In the genomic region with DNA sequence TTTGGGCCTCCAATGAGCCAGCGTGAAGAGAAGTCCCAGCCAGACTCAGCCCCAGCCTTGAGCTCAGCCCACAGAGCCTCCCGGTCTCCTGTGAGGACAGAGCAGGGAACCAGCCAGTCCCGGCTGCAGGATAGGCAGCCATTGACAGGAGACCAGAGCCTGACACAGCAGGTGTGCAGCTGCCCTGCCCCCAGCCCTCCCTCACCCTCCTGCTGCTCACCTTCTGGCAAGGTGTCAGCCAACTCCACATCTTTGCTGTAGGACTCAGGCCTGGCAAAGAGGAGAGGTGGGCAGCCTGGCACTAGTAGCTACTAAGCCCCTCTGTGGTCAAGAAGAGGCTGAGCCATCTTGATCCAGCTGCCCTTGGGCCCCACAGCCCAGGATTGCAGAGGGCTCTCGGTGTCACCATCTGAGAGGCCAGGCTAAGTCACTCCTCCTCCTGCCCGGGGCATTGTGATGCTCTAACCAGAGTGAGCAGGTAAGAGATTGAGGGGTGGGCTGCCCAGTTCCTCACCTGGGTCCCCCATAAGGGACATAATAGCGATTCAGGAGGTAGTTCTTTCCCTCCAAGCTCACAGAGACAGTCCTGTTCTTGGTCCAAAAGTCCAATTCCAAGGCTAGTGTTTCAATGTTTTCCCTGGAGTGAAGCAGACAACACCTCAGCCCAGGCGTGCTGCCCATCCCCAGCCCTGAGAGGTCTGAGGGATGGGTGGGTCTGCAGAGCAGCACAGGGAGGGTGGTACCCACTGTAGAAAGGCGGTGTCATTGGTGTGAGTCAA, we compare ENCODE assay signal across 29 cellular contexts. TPM values are rescaled to one million over a fixed set of nuclear protein-coding genes. Genes with fewer than 3 reads are reported as not detected.
DNase-seq lines count a peak whose midpoint lies in the region; ATAC-seq, FAIRE-seq and TF ChIP-seq lines count a peak whose summit lies in the region.
"Had no signal": no experiment of that assay in that cellular context is flagged by ENCODE, and none has a peak within 500 bp of the region (broad histone marks: within the 10 kb centered on the region; RNA-seq: fewer than 3 reads in every experiment).

No MANE protein-coding gene starts in this region.

- H3K14ac ChIP-seq in neuronal stem cell (ENCODE audit: low read length) = no peak overlapping the region

- no peaks in the 10 kb centered on the region for H3K27me3 Mint-ChIP-seq in astrocyte (ENCODE audit: low read depth, unreplicated experiment)
- H3K27me3 Mint-ChIP-seq: central memory CD8-positive, alpha-beta T cell had no signal

- H3K27ac ChIP-seq in astrocyte (ENCODE audit: low read depth, low read length) (no peak overlapping the region), neuronal stem cell (replicated peaks; ENCODE audit: low read length) (no peak overlapping the region)
- H3K27ac ChIP-seq: BLaER1, foreskin keratinocyte, HL-60, pancreas, uterus had no signal

- peaks cover 57% of the 10 kb centered on the region for H4K20me1 ChIP-seq in astrocyte (ENCODE audit: insufficient read depth, low read length)
- H4K20me1 ChIP-seq: BLaER1 had no signal

- no peak for TF ChIP-seq CTCF in astrocyte (IDR thresholded peaks at IDR 0.05; ENCODE audit: insufficient read depth, low read depth, low read length)

- WGBS in neuronal stem cell (ENCODE audit: extremely low coverage in 2 of 2, insufficient read length in 2 of 2, insufficient replicate concordance in 1 of 2), 2 donors = no CpG with 5 or more reads among the region's 8 CpGs

- no peak overlapping the region for H2BK12ac ChIP-seq in neuronal stem cell (ENCODE audit: low read length)

- DNase-seq in NCI-H345 (lab: John Stamatoyannopoulos, UW) (peak; percentile 21), NCI-H345 treated with DMSO at 0.1 percent for 48 hours (lab: John Stamatoyannopoulos, UW; ENCODE audit: unreplicated experiment) (no peak), NCI-H146 treated with DMSO at 0.1 percent for 48 hours (lab: John Stamatoyannopoulos, UW; ENCODE audit: unreplicated experiment) (peak; percentile 7), astrocyte (ENCODE audit: low read depth) (no peak), neuronal stem cell (ENCODE audit: low spot score) (no peak), LoVo (ENCODE audit: low spot score) (no peak), ACHN (no peak)
- DNase-seq: activated CD4-positive, CD25-positive, alpha-beta regulatory T cell; activated CD8-positive, alpha-beta T cell treated with anti-CD3 and anti-CD28 coated beads, Interleukin-2, amount 10 ng/mL, durations not matched to agents 7 days and 5 days; activated naive CD4-positive, alpha-beta T cell treated with anti-CD3 and anti-CD28 coated beads, Interleukin-2, amount 50 U/mL, for 16 hours; activated T-cell treated with anti-CD3 and anti-CD28 coated beads, Interleukin-2, amount 50 U/mL, for 1 hour; foreskin keratinocyte; NCI-H1694; uterus had no signal

- H3K27ac Mint-ChIP-seq in astrocyte (ENCODE audit: unreplicated experiment) = peak overlapping the region; percentile 83
- H3K27ac Mint-ChIP-seq: activated CD8-positive, alpha-beta T cell treated with anti-CD3 and anti-CD28 coated beads, Interleukin-2, amount 10 ng/mL, durations not matched to agents 7 days and 5 days; nephron had no signal

- no peak for ATAC-seq in HG02610 (IDR thresholded peaks at IDR 0.05; ENCODE audit: unreplicated experiment)
- ATAC-seq: activated CD8-positive, alpha-beta T cell treated with anti-CD3 and anti-CD28 coated beads, Interleukin-2, amount 10 ng/mL, durations not matched to agents 7 days and 5 days; foreskin keratinocyte; Right ventricle myocardium inferior had no signal

- no peak overlapping the region for H4K8ac ChIP-seq in neuronal stem cell (ENCODE audit: low read depth, low read length)

- H3K23ac ChIP-seq in neuronal stem cell (ENCODE audit: low read depth, low read length, poor library complexity) = peak overlapping the region; percentile 82

- peak overlapping the region; percentile 41 for H2AK5ac ChIP-seq in neuronal stem cell (ENCODE audit: low read depth, low read length)

- no peaks in the 10 kb centered on the region for H3K9me3 Mint-ChIP-seq in astrocyte (ENCODE audit: unreplicated experiment)
- H3K9me3 Mint-ChIP-seq: central memory CD8-positive, alpha-beta T cell; nephron had no signal

- H3K18ac ChIP-seq in neuronal stem cell (ENCODE audit: low read length) = peak overlapping the region; percentile 44

- H3K79me1 ChIP-seq in neuronal stem cell (ENCODE audit: low read depth, low read length) = peaks cover 1% of the 10 kb centered on the region

- no peak overlapping the region for H2BK5ac ChIP-seq in neuronal stem cell (ENCODE audit: low read length)

- peak overlapping the region; percentile 11 for H2BK120ac ChIP-seq in neuronal stem cell (ENCODE audit: low read depth, low read length)

- H4K91ac ChIP-seq in neuronal stem cell (ENCODE audit: low read depth, low read length, poor library complexity) = no peak overlapping the region

- H3K4me3 Mint-ChIP-seq in astrocyte (ENCODE audit: unreplicated experiment) = no peak overlapping the region
- H3K4me3 Mint-ChIP-seq: activated CD8-positive, alpha-beta T cell treated with anti-CD3 and anti-CD28 coated beads, Interleukin-2, amount 10 ng/mL, durations not matched to agents 7 days and 5 days; central memory CD8-positive, alpha-beta T cell; nephron had no signal

- H3K27me3 ChIP-seq in astrocyte (ENCODE audit: insufficient read depth, low read length) (no peaks in the 10 kb centered on the region), neuronal stem cell (ENCODE audit: control insufficient read depth in 3 of 3, insufficient read depth in 3 of 3, low read depth in 1 of 3, low read length in 3 of 3) (no peaks in the 10 kb centered on the region)
- H3K27me3 ChIP-seq: BLaER1, foreskin keratinocyte, pancreas, uterus had no signal

- no peak overlapping the region for H3K4ac ChIP-seq in neuronal stem cell (ENCODE audit: low read length)

- no peak overlapping the region for H3K9ac ChIP-seq in astrocyte (ENCODE audit: low read length)
- no peak overlapping the region for H3K9ac ChIP-seq in neuronal stem cell (ENCODE audit: low read depth, low read length, poor library complexity)
- H3K9ac ChIP-seq: BLaER1 had no signal

- in situ Hi-C loops in ACHN (cut with HindIII; ENCODE audit: low pct_ligation_motif_present, low pct_unique_long_range_greater_than_20kb, low sequenced_read_pairs) = no loop called here

- H3K4me1 ChIP-seq in astrocyte (ENCODE audit: insufficient read depth, low read length) (peaks cover 10% of the 10 kb centered on the region), neuronal stem cell (ENCODE audit: control insufficient read depth in 2 of 2, insufficient read depth in 1 of 2, low read depth in 1 of 2, low read length in 2 of 2) (peaks cover 23 to 25% of the 10 kb centered on the region in 2 donors)
- H3K4me1 ChIP-seq: foreskin keratinocyte had no signal

- no peaks in the 10 kb centered on the region for H3K9me3 ChIP-seq in astrocyte (ENCODE audit: insufficient read depth, low read depth, low read length)
- H3K9me3 ChIP-seq in neuronal stem cell (replicated peaks in 1 of 2; ENCODE audit: control insufficient read depth in 2 of 2, insufficient read depth in 1 of 2, low read depth in 1 of 2, low read length in 2 of 2) = no peaks in the 10 kb centered on the region
- H3K9me3 ChIP-seq: BLaER1, pancreas, uterus had no signal

- H3K4me2 ChIP-seq in astrocyte (ENCODE audit: low read length) (no peak overlapping the region), neuronal stem cell (ENCODE audit: insufficient read depth, low read length, poor library complexity, severe bottlenecking) (no peak overlapping the region)

- H3K36me3 ChIP-seq in astrocyte (ENCODE audit: insufficient read depth, low read length) = peaks cover 10% of the 10 kb centered on the region
- H3K36me3 ChIP-seq in neuronal stem cell (replicated peaks in 1 of 2; ENCODE audit: control insufficient read depth in 2 of 2, insufficient read depth in 2 of 2, low read length in 2 of 2) = peaks cover 19 to 33% of the 10 kb centered on the region in 2 donors
- H3K36me3 ChIP-seq: BLaER1, uterus had no signal

- peaks cover 5% of the 10 kb centered on the region for H3K36me3 Mint-ChIP-seq in astrocyte (ENCODE audit: low read depth, unreplicated experiment)

- H2AFZ ChIP-seq in astrocyte (ENCODE audit: low read depth, low read length) = no peak overlapping the region
- H2AFZ ChIP-seq in neuronal stem cell (ENCODE audit: low read length) = no peak overlapping the region

- H2BK15ac ChIP-seq in neuronal stem cell (ENCODE audit: low read length) = no peak overlapping the region

- H3K79me2 ChIP-seq in astrocyte (ENCODE audit: insufficient read depth, low read length) = no peaks in the 10 kb centered on the region

- no peak overlapping the region for H3K4me3 ChIP-seq in astrocyte (ENCODE audit: insufficient read depth, low read depth, low read length)
- no peak overlapping the region for H3K4me3 ChIP-seq in neuronal stem cell (ENCODE audit: low read length in 2 of 2)
- H3K4me3 ChIP-seq: BLaER1, pancreas, uterus had no signal

- peaks cover 8% of the 10 kb centered on the region for H3K4me1 Mint-ChIP-seq in astrocyte (ENCODE audit: low read depth, unreplicated experiment)

- no peak for FAIRE-seq in astrocyte (lab: Jason Lieb, UNC)
- FAIRE-seq: H54, pancreas had no signal

RNA-seq across cellular contexts. Expression of a gene that starts 18.6 kb away (rescaled TPM):
- total RNA-seq in astrocyte = not detected in 2 replicates
- polyA plus RNA-seq in neuronal stem cell (2013, experiment 1 of 2) = not detected
- polyA plus RNA-seq in neuronal stem cell (2013, experiment 2 of 2) = not detected
- total RNA-seq: A673; activated CD8-positive, alpha-beta T cell treated with anti-CD3 and anti-CD28 coated beads, Interleukin-2, amount 10 ng/mL, durations not matched to agents 7 days and 5 days; epithelial cell of proximal tubule; foreskin keratinocyte; left ventricle myocardium superior; M059J; OCI-LY7; right cardiac atrium; Right ventricle myocardium inferior; subcutaneous adipose tissue; uterus had no signal

RNA-seq across cellular contexts. Expression of a gene that starts 53.4 kb away (rescaled TPM):
- 179 and 194 TPM in 2 replicates for total RNA-seq in astrocyte
- 68.9 TPM for polyA plus RNA-seq in neuronal stem cell (2013, experiment 1 of 2)
- polyA plus RNA-seq in neuronal stem cell (2013, experiment 2 of 2) = 69.2 TPM

Comparison
In these comparisons a context has a peak if more than half of its experiments do, and no peak if none do; other contexts are left out.
1. DNase-seq: peak in NCI-H345 (single experiment) and NCI-H146 treated with DMSO at 0.1 percent for 48 hours (single experiment); none in NCI-H345 treated with DMSO at 0.1 percent for 48 hours (single experiment), astrocyte (single experiment), neuronal stem cell (single experiment), LoVo (single experiment) and ACHN (single experiment).